In the genomic region with DNA sequence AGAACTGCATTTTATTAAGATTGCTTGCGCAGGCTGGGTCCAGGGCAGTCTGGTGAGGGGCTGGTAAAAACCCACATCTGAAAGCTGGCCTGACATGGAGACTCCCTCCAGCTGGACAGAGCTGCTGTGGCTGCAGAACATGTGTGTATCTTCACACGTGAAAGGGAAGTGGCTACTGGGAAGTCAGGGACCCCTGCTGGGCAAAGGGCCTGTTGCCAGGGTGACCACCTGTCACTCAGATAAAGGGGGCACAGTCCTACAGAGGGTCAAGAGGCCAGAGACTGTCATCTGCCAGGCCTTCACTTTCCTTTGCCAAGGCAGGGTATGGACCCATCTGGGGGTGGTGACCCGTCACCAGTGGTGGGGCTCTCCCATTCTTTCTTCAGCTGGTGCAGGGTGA, we compare ENCODE assay signal across 33 cellular contexts. TPM values are rescaled to one million over a fixed set of nuclear protein-coding genes. Genes with fewer than 3 reads are reported as not detected.
"Had no signal": no experiment of that assay in that cellular context is flagged by ENCODE, and none has a peak within 500 bp of the region (broad histone marks: within the 10 kb centered on the region; RNA-seq: fewer than 3 reads in every experiment).

No MANE protein-coding gene starts in this region.

- H3K9me3 ChIP-seq: esophagus squamous epithelium, left ventricle myocardium inferior, mucosa of descending colon, psoas muscle, right atrium auricular region, stomach, thyroid gland, upper lobe of left lung, vagina had no signal

- H3K9me3 Mint-ChIP-seq: activated B cell treated with CpG ODN at 0.5 μM for 24 hours; activated naive CD4-positive, alpha-beta T cell treated with anti-CD3 and anti-CD28 coated beads, Interleukin-2, amount 50 U/mL, for 24 hours; activated naive CD8-positive, alpha-beta T cell treated with anti-CD3 and anti-CD28 coated beads, Interleukin-2, amount 50 U/mL, for 24 hours; activated T-helper 2 cell treated with anti-CD3 and anti-CD28 coated beads, Interferon-gamma antibody, Interleukin-2, Interleukin-4, amounts not matched to agents 10 μg/mL and 5 μg/mL and 100 μg/mL, durations not matched to agents 14 hours and 24 hours and 36 hours; dendritic cell treated with granulocyte-macrophage colony-stimulating factor and Interleukin-4, amounts not matched to agents 40 ng/mL and 50 ng/mL, for 4 days; nephron progenitor cell; stimulated activated naive B cell treated with anti-CD40 and anti-IgM and Interleukin-4, amounts not matched to agents 10 μg/mL and 1 μg/mL and 100 μg/mL, for 72 hours had no signal

- H3K79me2 ChIP-seq: parathyroid adenoma had no signal

- H3K27ac ChIP-seq: epithelial cell of prostate, esophagus squamous epithelium, left ventricle myocardium inferior, parathyroid adenoma, psoas muscle, right atrium auricular region, stomach, thyroid gland, upper lobe of left lung, vagina had no signal

- H3K36me3 ChIP-seq: esophagus squamous epithelium, left ventricle myocardium inferior, right atrium auricular region, stomach, thyroid gland, upper lobe of left lung, vagina had no signal

- H3K36me3 Mint-ChIP-seq: activated CD8-positive, alpha-beta memory T cell treated with anti-CD3 and anti-CD28 coated beads, Interleukin-2, amount 10 ng/mL, durations not matched to agents 7 days and 5 days; activated naive CD4-positive, alpha-beta T cell treated with anti-CD3 and anti-CD28 coated beads, Interleukin-2, amount 50 U/mL, for 24 hours; stimulated activated naive B cell treated with anti-CD40 and anti-IgM and Interleukin-4, amounts not matched to agents 10 μg/mL and 1 μg/mL and 100 μg/mL, for 72 hours had no signal

- DNase-seq: activated B cell treated with CpG ODN at 0.5 μM for 24 hours; activated CD4-positive, alpha-beta T cell treated with anti-CD3 and anti-CD28 coated beads, Interleukin-2, amount 50 U/mL, for 1 hour; activated CD8-positive, alpha-beta memory T cell treated with anti-CD3 and anti-CD28 coated beads, Interleukin-2, amount 10 ng/mL, durations not matched to agents 7 days and 5 days; activated CD8-positive, alpha-beta T cell treated with anti-CD3 and anti-CD28 coated beads, Interleukin-2, amount 10 ng/mL, durations not matched to agents 7 days and 5 days; activated naive CD8-positive, alpha-beta T cell treated with anti-CD3 and anti-CD28 coated beads, Interleukin-2, amount 50 U/mL, for 24 hours; activated T-cell treated with anti-CD3 and anti-CD28 coated beads, Interleukin-2, amount 50 U/mL, for 48 hours; amygdala; central memory CD4-positive, alpha-beta T cell; esophagus squamous epithelium; foreskin melanocyte; islet precursor cell; left ventricle myocardium inferior; nephron progenitor cell; occipital lobe; psoas muscle; stimulated activated CD4-positive, alpha-beta T cell treated with anti-CD3 and anti-CD28 coated beads, Interleukin-15, amount 100 ng/mL, for 24 hours; stimulated activated CD4-positive, alpha-beta T cell treated with anti-CD3 and anti-CD28 coated beads, Interleukin-2, amount 100 ng/mL, for 24 hours; stimulated activated naive B cell treated with anti-CD40 and anti-IgM and Interleukin-4, amounts not matched to agents 10 μg/mL and 1 μg/mL and 100 μg/mL, for 72 hours; stomach; T-helper 17 cell; T1000; thyroid gland had no signal

- ATAC-seq: activated CD8-positive, alpha-beta memory T cell treated with anti-CD3 and anti-CD28 coated beads, Interleukin-2, amount 10 ng/mL, durations not matched to agents 7 days and 5 days; activated CD8-positive, alpha-beta T cell treated with anti-CD3 and anti-CD28 coated beads, Interleukin-2, amount 10 ng/mL, durations not matched to agents 7 days and 5 days; activated naive CD8-positive, alpha-beta T cell treated with anti-CD3 and anti-CD28 coated beads, Interleukin-2, amount 50 U/mL, for 24 hours; mucosa of descending colon; psoas muscle; stimulated activated naive B cell treated with anti-CD40 and anti-IgM and Interleukin-4, amounts not matched to agents 10 μg/mL and 1 μg/mL and 100 μg/mL, for 72 hours; T-helper 17 cell had no signal

- H3K4me3 Mint-ChIP-seq: activated B cell treated with CpG ODN at 0.5 μM for 24 hours; activated CD8-positive, alpha-beta memory T cell treated with anti-CD3 and anti-CD28 coated beads, Interleukin-2, amount 10 ng/mL, durations not matched to agents 7 days and 5 days; activated CD8-positive, alpha-beta T cell treated with anti-CD3 and anti-CD28 coated beads, Interleukin-2, amount 10 ng/mL, durations not matched to agents 7 days and 5 days; activated naive CD4-positive, alpha-beta T cell treated with anti-CD3 and anti-CD28 coated beads, Interleukin-2, amount 50 U/mL, for 24 hours; activated naive CD8-positive, alpha-beta T cell treated with anti-CD3 and anti-CD28 coated beads, Interleukin-2, amount 50 U/mL, for 24 hours; dendritic cell treated with granulocyte-macrophage colony-stimulating factor and Interleukin-4, amounts not matched to agents 40 ng/mL and 50 ng/mL, for 4 days; nephron progenitor cell; stimulated activated naive B cell treated with anti-CD40 and anti-IgM and Interleukin-4, amounts not matched to agents 10 μg/mL and 1 μg/mL and 100 μg/mL, for 72 hours; T-helper 17 cell had no signal

- H3K4me1 ChIP-seq: esophagus squamous epithelium, left ventricle myocardium inferior, parathyroid adenoma, psoas muscle, right atrium auricular region, stomach, thyroid gland, upper lobe of left lung, vagina had no signal

- H3K4me1 Mint-ChIP-seq: activated B cell treated with CpG ODN at 0.5 μM for 24 hours; activated CD8-positive, alpha-beta memory T cell treated with anti-CD3 and anti-CD28 coated beads, Interleukin-2, amount 10 ng/mL, durations not matched to agents 7 days and 5 days; activated naive CD4-positive, alpha-beta T cell treated with anti-CD3 and anti-CD28 coated beads, Interleukin-2, amount 50 U/mL, for 24 hours; activated naive CD8-positive, alpha-beta T cell treated with anti-CD3 and anti-CD28 coated beads, Interleukin-2, amount 50 U/mL, for 24 hours; T-helper 17 cell had no signal

- H3K4me3 ChIP-seq: esophagus squamous epithelium, left ventricle myocardium inferior, mucosa of descending colon, psoas muscle, right atrium auricular region, stomach, thyroid gland, upper lobe of left lung, vagina had no signal

- H2AFZ ChIP-seq: parathyroid adenoma had no signal

- H3K27ac Mint-ChIP-seq: activated B cell treated with CpG ODN at 0.5 μM for 24 hours; activated CD8-positive, alpha-beta memory T cell treated with anti-CD3 and anti-CD28 coated beads, Interleukin-2, amount 10 ng/mL, durations not matched to agents 7 days and 5 days; activated CD8-positive, alpha-beta T cell treated with anti-CD3 and anti-CD28 coated beads, Interleukin-2, amount 10 ng/mL, durations not matched to agents 7 days and 5 days; activated naive CD4-positive, alpha-beta T cell treated with anti-CD3 and anti-CD28 coated beads, Interleukin-2, amount 50 U/mL, for 24 hours; activated naive CD8-positive, alpha-beta T cell treated with anti-CD3 and anti-CD28 coated beads, Interleukin-2, amount 50 U/mL, for 24 hours; activated T-helper 2 cell treated with anti-CD3 and anti-CD28 coated beads, Interferon-gamma antibody, Interleukin-2, Interleukin-4, amounts not matched to agents 10 μg/mL and 5 μg/mL and 100 μg/mL, durations not matched to agents 14 hours and 24 hours and 36 hours; dendritic cell treated with granulocyte-macrophage colony-stimulating factor and Interleukin-4, amounts not matched to agents 40 ng/mL and 50 ng/mL, for 4 days; nephron progenitor cell; stimulated activated naive B cell treated with anti-CD40 and anti-IgM and Interleukin-4, amounts not matched to agents 10 μg/mL and 1 μg/mL and 100 μg/mL, for 72 hours; T-helper 17 cell had no signal

- H3K9ac ChIP-seq: parathyroid adenoma had no signal

- H3K27me3 ChIP-seq: right atrium auricular region, thyroid gland, upper lobe of left lung, vagina had no signal

RNA-seq across cellular contexts. Expression of a gene that starts 17.5 kb away (rescaled TPM):
- total RNA-seq: activated B cell treated with CpG ODN at 0.5 μM for 24 hours; activated T-helper 2 cell treated with anti-CD3 and anti-CD28 coated beads, Interferon-gamma antibody, Interleukin-2, Interleukin-4, amounts not matched to agents 10 μg/mL and 5 μg/mL and 100 μg/mL, durations not matched to agents 14 hours and 24 hours and 36 hours; lung microvascular endothelial cell; mesenteric fat pad; right atrium auricular region; stomach; T-helper 17 cell; thyroid gland; vagina had no signal
